Comparison of ENCODE assay signal across 8 cellular contexts in genomic region chr17:59618894-59619312, GRCh38. TPM values are rescaled to one million over a fixed set of nuclear protein-coding genes. Genes with fewer than 3 reads are reported as not detected.
DNase-seq lines count a peak whose midpoint lies in the region; ATAC-seq, FAIRE-seq and TF ChIP-seq lines count a peak whose summit lies in the region.

No MANE protein-coding gene starts in this region.

- peaks cover 4% of the 10 kb centered on the region; the same call in 1 of the 2 replicates for H3K23me2 ChIP-seq in H1 (ENCODE audit: low read depth, low read length)

- no peak for TF ChIP-seq CTCF in H1 (IDR thresholded peaks at IDR 0.05; ENCODE audit: control extremely low read depth in 1 of 3, insufficient read depth in 1 of 3, low read depth in 1 of 3, low read length in 3 of 3)
- TF ChIP-seq CTCF in neural progenitor cell (IDR thresholded peaks at IDR 0.05), result no peak

- H3K9me3 ChIP-seq in NT2/D1 (ENCODE audit: insufficient read depth, low read length), result no peaks in the 10 kb centered on the region
- no peaks in the 10 kb centered on the region for H3K9me3 ChIP-seq in H1 (ENCODE audit: insufficient read depth in 2 of 2, low read depth in 1 of 2, low read length in 1 of 2)
- no peaks in the 10 kb centered on the region for H3K9me3 ChIP-seq in neural progenitor cell (ENCODE audit: low read depth)

- H2BK12ac ChIP-seq in H1 (ENCODE audit: low read depth, low read length), result peak overlapping the region; percentile 89; the same call in 1 of the 2 replicates

- TF ChIP-seq EP300 in H1 (IDR thresholded peaks at IDR 0.05; ENCODE audit: borderline replicate concordance in 1 of 2, low read depth in 2 of 2, low read length in 2 of 2), result no peak

- H2AK5ac ChIP-seq in H1 (ENCODE audit: low read depth, low read length), result no peak overlapping the region

- peak overlapping the region; percentile 98; the same call in 1 of the 2 replicates for H4K8ac ChIP-seq in H1 (ENCODE audit: extremely low read depth, insufficient read depth, low read length)

- H3K9ac ChIP-seq in NT2/D1 (ENCODE audit: insufficient read length, low read depth) (peak overlapping the region; percentile 97), H1 (replicated peaks in 1 of 4; ENCODE audit: extremely low read depth in 1 of 4, low read depth in 3 of 4, low read length in 3 of 4) (peak overlapping the region; percentile 84 to 98 (median 92)), neural progenitor cell (peak overlapping the region; percentile 71)

- no peak for FAIRE-seq in H1 (lab: Jason Lieb, UNC)

- no peak overlapping the region for H2BK20ac ChIP-seq in H1 (ENCODE audit: low read length)

- CTCF ChIA-PET in H1 (lab: Charles Lee; ENCODE audit: partially characterized antibody), result interaction anchor here (2.8 kb wide), 1 partner anchor 11 kb away, joined by 15 read pairs; no protein-coding TSS in a partner anchor

- no peak overlapping the region for H3K14ac ChIP-seq in H1 (ENCODE audit: insufficient read length)

- peak overlapping the region; percentile 50 for H3K56ac ChIP-seq in H1 (replicated peaks; ENCODE audit: insufficient read length, low read depth, low read length)

- peaks cover 1% of the 10 kb centered on the region for H3K36me3 Mint-ChIP-seq in neural progenitor cell

- H4K91ac ChIP-seq in H1 (replicated peaks; ENCODE audit: insufficient read length, low read length), result peak overlapping the region; percentile 17

- H3K36me3 ChIP-seq in NT2/D1 (ENCODE audit: insufficient read depth, insufficient read length, low read length) (peaks cover 28% of the 10 kb centered on the region), H1 (ENCODE audit: control insufficient read depth in 2 of 4, insufficient read depth in 4 of 4, low read length in 3 of 4) (no peaks in the 10 kb centered on the region), neural progenitor cell (no peaks in the 10 kb centered on the region)

- H3K4me3 ChIP-seq in NT2/D1 (ENCODE audit: insufficient read length, low read depth) (peak overlapping the region; percentile 94), H1 (ENCODE audit: extremely low read depth in 1 of 4, insufficient read depth in 2 of 4, low read depth in 3 of 4, low read length in 4 of 4) (peak overlapping the region; percentile 51 to 94 (median 80)), neural progenitor cell (peak overlapping the region; percentile 91)

- H2BK120ac ChIP-seq in H1 (replicated peaks; ENCODE audit: low read depth, low read length), result no peak overlapping the region

- H3K23ac ChIP-seq in H1 (ENCODE audit: insufficient read length), result no peak overlapping the region

- ATAC-seq in GM18508 (IDR thresholded peaks at IDR 0.05; ENCODE audit: insufficient read depth, unreplicated experiment), result peak; percentile 32
- no peak for ATAC-seq in HG02610 (IDR thresholded peaks at IDR 0.05; ENCODE audit: unreplicated experiment)
- ATAC-seq in HG02798 (IDR thresholded peaks at IDR 0.05; ENCODE audit: poor library complexity, unreplicated experiment), result no peak
- no peak for ATAC-seq in GM18519 (IDR thresholded peaks at IDR 0.05; ENCODE audit: low FRiP score, unreplicated experiment)

- H3K79me1 ChIP-seq in H1 (ENCODE audit: low read depth, low read length), result no peaks in the 10 kb centered on the region

- TF ChIP-seq RAD21 in H1 (IDR thresholded peaks at IDR 0.05 in 1 of 2, conservative IDR thresholded peaks at IDR 0.05 in 1 of 2; ENCODE audit: low read depth in 2 of 2, low read length in 2 of 2), result no peak

- H4K20me1 ChIP-seq in H1 (replicated peaks in 1 of 2; ENCODE audit: control insufficient read depth in 1 of 2, insufficient read depth in 2 of 2, low read length in 2 of 2) (peaks cover 0 to 5% of the 10 kb centered on the region in 2 experiments), neural progenitor cell (ENCODE audit: low read depth) (peaks cover 33% of the 10 kb centered on the region)

- DNase-seq in NT2/D1 (ENCODE audit: low read depth, low spot score) (no peak), H1 (ENCODE audit: low read depth in 1 of 2, low spot score in 2 of 2) (no peak), neural progenitor cell (ENCODE audit: low spot score) (peak; percentile 95), LoVo (ENCODE audit: low spot score) (no peak)

- H3K4me1 ChIP-seq in NT2/D1 (ENCODE audit: insufficient read depth, insufficient read length) (no peaks in the 10 kb centered on the region), H1 (replicated peaks in 1 of 4; ENCODE audit: control insufficient read depth in 3 of 4, insufficient read depth in 4 of 4, low read length in 3 of 4) (peaks cover 0 to 2% (median 0%) of the 10 kb centered on the region in 4 experiments; a peak in 1 of 7 replicates), neural progenitor cell (peaks cover 29% of the 10 kb centered on the region)

- H3K9me3 Mint-ChIP-seq in neural progenitor cell, result no peaks in the 10 kb centered on the region

- H2BK5ac ChIP-seq in H1 (ENCODE audit: low read depth, low read length), result peak overlapping the region; percentile 99

- WGBS in H1 (ENCODE audit: extremely low coverage in 1 of 2, insufficient coverage in 1 of 2, insufficient read length in 1 of 2, insufficient replicate concordance in 2 of 2, low coverage in 1 of 2, low lambda C conversion rate in 2 of 2, missing lambda C conversion rate in 1 of 2), 2 experiments, result 1% methylated on average over 15 of the region's 15 CpGs; no CpG with 5 or more reads in 1 of the 2 experiments

- H2AFZ ChIP-seq in H1 (ENCODE audit: low read length) (0 out of 2 replicates have a peak overlapping the region, but pooled peaks have one; percentile 9), neural progenitor cell (replicated peaks) (peak overlapping the region; percentile 86)

- H3K4me1 Mint-ChIP-seq in neural progenitor cell, result peaks cover 39% of the 10 kb centered on the region

- POLR2A ChIA-PET in H1 (lab: Charles Lee; ENCODE audit: partially characterized antibody), result interaction anchor here (0.6 to 4.1 kb wide), 23 partner anchors 12 to 950 kb away, joined by 3 to 25 read pairs (median 4); partner anchors contain the start of genes DHX40, PRR11, PTRH2 and RNFT1

- no peak overlapping the region for H3K4ac ChIP-seq in H1 (replicated peaks; ENCODE audit: insufficient read length, low read depth, low read length)

- H3K27me3 Mint-ChIP-seq in neural progenitor cell (ENCODE audit: insufficient read depth, low read depth), result peaks cover 2% of the 10 kb centered on the region

- peaks cover 26% of the 10 kb centered on the region for H3F3A ChIP-seq in neural progenitor cell (ENCODE audit: low read depth)

- H3K27ac ChIP-seq in H1 (ENCODE audit: low read depth, low read length) (peak overlapping the region; percentile 98), neural progenitor cell (peak overlapping the region; percentile 99)

- H2BK15ac ChIP-seq in H1 (ENCODE audit: low read length), result no peak overlapping the region

- H3K79me2 ChIP-seq in H1 (ENCODE audit: control insufficient read depth in 1 of 2, insufficient read depth in 2 of 2, low read length in 2 of 2) (peaks cover 36 to 40% of the 10 kb centered on the region in 2 experiments), neural progenitor cell (ENCODE audit: low read depth) (peaks cover 55% of the 10 kb centered on the region)

- peak overlapping the region; percentile 100 for H3K27ac Mint-ChIP-seq in neural progenitor cell

- no peak for TF ChIP-seq POLR2A in H1 (IDR thresholded peaks at IDR 0.05; ENCODE audit: control extremely low read depth in 1 of 2, low read depth in 2 of 2, low read length in 2 of 2)

- peak overlapping the region; percentile 99 for H3K18ac ChIP-seq in H1 (ENCODE audit: extremely low read depth, low read length)

- H4K5ac ChIP-seq in H1 (ENCODE audit: insufficient read length, low read depth, low read length), result peak overlapping the region; percentile 96

- peak overlapping the region; percentile 99 for H3K4me3 Mint-ChIP-seq in neural progenitor cell

- H3K27me3 ChIP-seq in NT2/D1 (ENCODE audit: insufficient read depth, insufficient read length), result no peaks in the 10 kb centered on the region
- no peaks in the 10 kb centered on the region for H3K27me3 ChIP-seq in H1 (replicated peaks in 1 of 4; ENCODE audit: control insufficient read depth in 3 of 4, extremely low read depth in 1 of 4, insufficient read depth in 3 of 4, low read length in 3 of 4)
- H3K27me3 ChIP-seq in neural progenitor cell, result no peaks in the 10 kb centered on the region

- H3K4me2 ChIP-seq in H1 (ENCODE audit: insufficient read depth in 1 of 2, low read depth in 2 of 2, low read length in 2 of 2) (peak overlapping the region; percentile 87 to 88), neural progenitor cell (peak overlapping the region; percentile 85)

TF ChIP-seq in H1, 55 proteins besides CTCF, POLR2A, EP300 and RAD21 (continues in another document):
- TF ChIP-seq HDAC6 (IDR thresholded peaks at IDR 0.05; ENCODE audit: low read depth, low read length) (no peak), KDM4A (IDR thresholded peaks at IDR 0.05; ENCODE audit: low read depth, low read length, severe bottlenecking) (no peak), CBX8 (IDR thresholded peaks at IDR 0.05; ENCODE audit: borderline replicate concordance, low read depth, low read length) (no peak), TCF12 (IDR thresholded peaks at IDR 0.05; ENCODE audit: low read depth, low read length) (no peak), ZNF274 (IDR thresholded peaks at IDR 0.05; ENCODE audit: borderline replicate concordance, extremely low read depth, low read length) (no peak), RXRA (IDR thresholded peaks at IDR 0.05; ENCODE audit: insufficient read depth, low read depth, low read length) (no peak)

RNA-seq across cellular contexts. Expression of gene CLTC, which starts 0.8 kb away (rescaled TPM):
- 279 and 283 TPM in 2 replicates for total RNA-seq in H1 (2021; fragmentation: NEBNext Ultra II Directional; extraction: Animal tissue kit (Norgen Biotek cat#: 25700))
- 93.0 and 175 TPM in 2 replicates for polyA plus RNA-seq in H1 (2011; rRNA removed)
- 139 TPM for polyA plus RNA-seq in H1 (2011; cell fraction: cytosol; rRNA removed)
- polyA plus RNA-seq in H1 (2011; cell fraction: nucleus; rRNA removed), result 116 TPM
- 144 to 233 TPM (median 173 TPM) in 4 replicates for polyA plus RNA-seq in H1 (2012, experiment 1 of 2)
- polyA plus RNA-seq in H1 (2012, experiment 2 of 2), result 7.7 TPM
- polyA plus RNA-seq in H1 (2013, experiment 1 of 2), result 121 TPM
- polyA plus RNA-seq in H1 (2013, experiment 2 of 2), result 109 TPM
- 499 and 773 TPM in 2 replicates for polyA minus RNA-seq in H1 (2011; rRNA and poly(A)+ RNA removed)
- 240 TPM for polyA minus RNA-seq in H1 (2011; cell fraction: cytosol; rRNA and poly(A)+ RNA removed)
- polyA minus RNA-seq in H1 (2011; cell fraction: nucleus; rRNA and poly(A)+ RNA removed), result 257 TPM
- total RNA-seq in neural progenitor cell (ENCODE audit: low replicate concordance), result 190 and 225 TPM in 2 replicates

RNA-seq across cellular contexts. Expression of gene DHX40, which starts 53.5 kb away (rescaled TPM):
- 28.3 and 28.5 TPM in 2 replicates for total RNA-seq in H1 (2021; fragmentation: NEBNext Ultra II Directional; extraction: Animal tissue kit (Norgen Biotek cat#: 25700))
- polyA plus RNA-seq in H1 (2011; rRNA removed), result 7.5 and 13.5 TPM in 2 replicates
- polyA plus RNA-seq in H1 (2011; cell fraction: cytosol; rRNA removed), result 16.4 TPM
- polyA plus RNA-seq in H1 (2011; cell fraction: nucleus; rRNA removed), result 6.0 TPM
- 19.5 to 27.7 TPM (median 20.9 TPM) in 4 replicates for polyA plus RNA-seq in H1 (2012, experiment 1 of 2)
- 1.3 TPM for polyA plus RNA-seq in H1 (2012, experiment 2 of 2)
- 14.8 TPM for polyA plus RNA-seq in H1 (2013, experiment 1 of 2)
- 14.9 TPM for polyA plus RNA-seq in H1 (2013, experiment 2 of 2)
- 22.8 and 29.6 TPM in 2 replicates for polyA minus RNA-seq in H1 (2011; rRNA and poly(A)+ RNA removed)
- polyA minus RNA-seq in H1 (2011; cell fraction: cytosol; rRNA and poly(A)+ RNA removed), result 25.8 TPM
- polyA minus RNA-seq in H1 (2011; cell fraction: nucleus; rRNA and poly(A)+ RNA removed), result 23.5 TPM
- 81.5 and 108 TPM in 2 replicates for total RNA-seq in neural progenitor cell (ENCODE audit: low replicate concordance)
